ENCODE assay signal across 27 cellular contexts in the genomic region with DNA sequence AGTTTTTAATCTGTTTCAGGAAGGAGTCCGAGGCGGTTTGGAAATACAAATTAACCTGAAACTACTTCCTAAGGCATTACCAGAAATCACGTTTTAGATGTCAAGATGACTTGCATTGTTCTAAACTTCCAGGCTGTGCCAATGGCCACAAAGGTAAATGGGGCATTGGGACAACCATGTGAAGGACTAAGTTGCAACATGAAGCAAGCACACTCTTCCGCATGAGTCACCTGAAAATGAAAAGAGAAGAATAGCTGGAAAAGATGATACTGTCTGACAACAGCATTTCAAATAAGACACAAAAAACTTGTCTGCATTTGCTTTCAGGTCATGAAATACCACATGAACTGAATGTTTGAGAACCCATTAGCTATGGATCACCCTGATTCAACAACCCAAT.
DNase-seq lines count a peak whose midpoint lies in the region; ATAC-seq and TF ChIP-seq lines count a peak whose summit lies in the region.
"Had no signal": no experiment of that assay in that cellular context is flagged by ENCODE, and none has a peak within 500 bp of the region (broad histone marks: within the 10 kb centered on the region; RNA-seq: fewer than 3 reads in every experiment).

No MANE protein-coding gene starts in this region.

- DNase-seq in HPDE6-E6E7 (ENCODE audit: extremely low spot score): peak; percentile 49
- peak; percentile 94 for DNase-seq in MCF 10A (ENCODE audit: unreplicated experiment)
- peak; percentile 28 for DNase-seq in iris pigment epithelial cell (ENCODE audit: low read depth)
- no peak for DNase-seq in smooth muscle cell (lab: John Stamatoyannopoulos, UW; ENCODE audit: unreplicated experiment)
- no peak for DNase-seq in central memory CD4-positive, alpha-beta T cell
- DNase-seq in tibial nerve (ENCODE audit: low spot score in 2 of 2): no peak
- DNase-seq: activated CD4-positive, alpha-beta T cell treated with anti-CD3 and anti-CD28 coated beads, Interleukin-2, amount 50 U/mL, for 1 hour; activated naive CD4-positive, alpha-beta T cell treated with Interleukin-2 at 50 U/mL for 16 hours; activated T-cell treated with anti-CD3 and anti-CD28 coated beads, Interleukin-2, amount 50 U/mL, for 72 hours; brain microvascular endothelial cell; erythroblast; foreskin melanocyte; heart right ventricle; left cardiac atrium; naive B cell; NCI-H1105; NCI-H187 treated with DMSO at 0.1 percent for 48 hours; NCI-H526 treated with DMSO at 0.1 percent for 48 hours; psoas muscle; stimulated activated naive CD8-positive, alpha-beta T cell treated with anti-CD3 and anti-CD28 coated beads, Interleukin-15, Interleukin-2, amounts not matched to agents 100 U/mL and 50 U/mL, for 24 hours; SW 1271; T1000 had no signal

- H3K4me2 ChIP-seq in smooth muscle cell: peak overlapping the region; percentile 63
- H3K4me2 ChIP-seq: BLaER1 had no signal

- no peaks in the 10 kb centered on the region for H3K36me3 Mint-ChIP-seq in MCF 10A (ENCODE audit: insufficient read depth, unreplicated experiment)
- H3K36me3 Mint-ChIP-seq: naive B cell, WTC11 had no signal

- no peaks in the 10 kb centered on the region for H3K27me3 ChIP-seq in smooth muscle cell (ENCODE audit: low read depth)
- no peaks in the 10 kb centered on the region for H3K27me3 ChIP-seq in tibial nerve
- H3K27me3 ChIP-seq: adrenal gland, BLaER1, brain microvascular endothelial cell had no signal

- BruUV-seq in MCF 10A (replicated peaks; lab: Mats Ljungman, UMichigan): no TSS peak

- H3K4me1 ChIP-seq in smooth muscle cell (ENCODE audit: low read depth) (peaks cover 16% of the 10 kb centered on the region), tibial nerve (peaks cover 0 to 25% (median 8%) of the 10 kb centered on the region in 4 donors)
- H3K4me1 ChIP-seq: psoas muscle had no signal

- no peaks in the 10 kb centered on the region for H3K9me3 Mint-ChIP-seq in MCF 10A (ENCODE audit: unreplicated experiment)

- TF ChIP-seq POLR2A in tibial nerve (IDR thresholded peaks at IDR 0.05): no peak

- H3K27me3 Mint-ChIP-seq in MCF 10A (ENCODE audit: insufficient read depth, unreplicated experiment): no peaks in the 10 kb centered on the region
- H3K27me3 Mint-ChIP-seq: naive B cell had no signal

- no peak for ATAC-seq in GM18861 (IDR thresholded peaks at IDR 0.05; ENCODE audit: unreplicated experiment)
- ATAC-seq: activated T-cell treated with anti-CD3 and anti-CD28 coated beads, Interleukin-2, amount 50 U/mL, for 72 hours; heart right ventricle; left cardiac atrium; Panc1; psoas muscle; stimulated activated naive CD8-positive, alpha-beta T cell treated with anti-CD3 and anti-CD28 coated beads, Interleukin-15, Interleukin-2, amounts not matched to agents 100 U/mL and 50 U/mL, for 24 hours; WTC11 had no signal

- H3K27ac ChIP-seq in smooth muscle cell (ENCODE audit: low read depth) (peak overlapping the region; percentile 96), tibial nerve (no peak overlapping the region)
- H3K27ac ChIP-seq: adrenal gland, BLaER1, brain microvascular endothelial cell, heart right ventricle, psoas muscle had no signal

- POLR2A ChIA-PET in MCF 10A (lab: Yijun Ruan, JAX): interaction anchor here (0.6 to 4.1 kb wide), 13 partner anchors 14 to 485 kb away, joined by 3 to 51 read pairs (median 4); no protein-coding TSS in a partner anchor

- TF ChIP-seq EP300 in tibial nerve (IDR thresholded peaks at IDR 0.05): no peak

- 93% methylated on average over 4 of the region's 4 CpGs for WGBS in smooth muscle cell (ENCODE audit: low lambda C conversion rate)
- WGBS in tibial nerve, 2 donors: 82 to 83% methylated on average over 4 of the region's 4 CpGs

- H3K4me3 ChIP-seq in smooth muscle cell (no peak overlapping the region), tibial nerve (no peak overlapping the region)
- H3K4me3 ChIP-seq: adrenal gland, BLaER1, heart right ventricle, psoas muscle had no signal

- no peaks in the 10 kb centered on the region for H3K79me2 ChIP-seq in smooth muscle cell (ENCODE audit: low read depth)

- peak overlapping the region; percentile 94 for H3K27ac Mint-ChIP-seq in MCF 10A (ENCODE audit: low read depth, unreplicated experiment)
- H3K27ac Mint-ChIP-seq: activated T-cell treated with anti-CD3 and anti-CD28 coated beads, Interleukin-2, amount 50 U/mL, for 72 hours; naive B cell; WTC11 had no signal

- CTCF ChIA-PET in MCF 10A (lab: Yijun Ruan, JAX): interaction anchor here (0.9 to 1.4 kb wide), 4 partner anchors 16 to 190 kb away, joined by 3 to 5 read pairs (median 3); no protein-coding TSS in a partner anchor

- intact Hi-C loops in MCF 10A (cut with micrococcal nuclease): no loop called here

- no peak for TF ChIP-seq CTCF in MCF 10A (IDR thresholded peaks at IDR 0.05; ENCODE audit: unreplicated experiment)
- no peak for TF ChIP-seq CTCF in smooth muscle cell (IDR thresholded peaks at IDR 0.05; ENCODE audit: borderline replicate concordance, insufficient read depth, poor library complexity, severe bottlenecking)
- no peak for TF ChIP-seq CTCF in tibial nerve (IDR thresholded peaks at IDR 0.05)

- H3K9me3 ChIP-seq in smooth muscle cell (replicated peaks; ENCODE audit: low read depth): no peaks in the 10 kb centered on the region
- H3K9me3 ChIP-seq in tibial nerve: no peaks in the 10 kb centered on the region
- H3K9me3 ChIP-seq: adrenal gland, BLaER1, heart right ventricle, psoas muscle had no signal

- H2AFZ ChIP-seq in smooth muscle cell (ENCODE audit: low read depth): no peak overlapping the region

- H3F3A ChIP-seq in smooth muscle cell (ENCODE audit: low read depth): peaks cover 33% of the 10 kb centered on the region

- H3K9ac ChIP-seq in smooth muscle cell (ENCODE audit: low read depth): peak overlapping the region; percentile 29
- H3K9ac ChIP-seq: BLaER1 had no signal

- H4K20me1 ChIP-seq in smooth muscle cell (ENCODE audit: low read depth): no peaks in the 10 kb centered on the region
- H4K20me1 ChIP-seq: BLaER1 had no signal

- H3K4me1 Mint-ChIP-seq in MCF 10A (ENCODE audit: insufficient read depth, unreplicated experiment): peaks cover 42% of the 10 kb centered on the region
- H3K4me1 Mint-ChIP-seq: WTC11 had no signal

- H3K4me3 Mint-ChIP-seq in MCF 10A (ENCODE audit: unreplicated experiment): no peak overlapping the region
- H3K4me3 Mint-ChIP-seq: activated T-cell treated with anti-CD3 and anti-CD28 coated beads, Interleukin-2, amount 50 U/mL, for 72 hours; naive B cell; WTC11 had no signal

- H3K36me3 ChIP-seq in smooth muscle cell (ENCODE audit: low read depth) (no peaks in the 10 kb centered on the region), tibial nerve (no peaks in the 10 kb centered on the region)
- H3K36me3 ChIP-seq: adrenal gland, BLaER1, brain microvascular endothelial cell, heart right ventricle had no signal

Comparison
In these comparisons a context has a peak if more than half of its experiments do, and no peak if none do; other contexts are left out.
1. DNase-seq: peak in HPDE6-E6E7 (single experiment), MCF 10A (single experiment) and iris pigment epithelial cell (single experiment); none in smooth muscle cell (single experiment), central memory CD4-positive, alpha-beta T cell (single experiment) and tibial nerve (0 of 2).